ENCODE assay signal across 12 cellular contexts in the genomic region with DNA sequence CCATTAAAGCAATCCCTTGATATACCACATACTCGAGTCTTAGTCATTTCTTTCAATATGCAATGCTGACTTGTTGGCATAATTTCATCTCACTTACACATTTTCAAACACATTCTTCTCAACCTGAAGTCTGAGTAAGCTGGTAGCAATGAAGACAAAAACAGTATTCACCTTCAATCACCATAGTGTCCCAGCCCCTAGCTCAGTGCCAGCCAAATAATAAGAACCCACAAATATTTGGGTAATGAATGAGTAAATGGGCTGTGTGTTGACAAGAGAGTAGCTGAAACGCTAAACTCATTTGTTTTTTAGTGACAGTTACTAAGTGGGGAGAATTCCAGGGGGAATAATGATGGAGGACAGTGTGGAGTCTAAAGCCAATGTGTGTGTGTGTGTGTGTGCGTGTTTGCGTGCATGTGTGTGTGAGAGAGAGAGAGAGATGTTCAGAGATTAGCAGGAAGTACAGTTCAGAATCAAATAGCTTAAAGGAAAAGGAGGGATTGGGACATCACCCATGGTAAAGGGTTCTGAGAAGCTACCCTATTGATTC.
DNase-seq lines count a peak whose midpoint lies in the region; ATAC-seq, FAIRE-seq and TF ChIP-seq lines count a peak whose summit lies in the region.
"Had no signal": no experiment of that assay in that cellular context is flagged by ENCODE, and none has a peak within 500 bp of the region (broad histone marks: within the 10 kb centered on the region; RNA-seq: fewer than 3 reads in every experiment).

No MANE protein-coding gene starts in this region.

- no peak overlapping the region for H2AFZ ChIP-seq in astrocyte (ENCODE audit: low read depth, low read length)
- no peak overlapping the region for H2AFZ ChIP-seq in keratinocyte (ENCODE audit: control insufficient read depth, low read length)

- H3K9me3 ChIP-seq in astrocyte (ENCODE audit: insufficient read depth, low read depth, low read length) (no peaks in the 10 kb centered on the region), keratinocyte (ENCODE audit: control insufficient read depth, low read depth, low read length) (no peaks in the 10 kb centered on the region), tibial artery (no peaks in the 10 kb centered on the region)

- H3K4me1 ChIP-seq in astrocyte (ENCODE audit: insufficient read depth, low read length) (peaks cover 56% of the 10 kb centered on the region), keratinocyte (ENCODE audit: control insufficient read depth, extremely low read depth, insufficient read depth, low read length) (peaks cover 59% of the 10 kb centered on the region), tibial artery (peaks cover 0 to 11% (median 4%) of the 10 kb centered on the region in 4 donors)

- peaks cover 50% of the 10 kb centered on the region for H3K4me1 Mint-ChIP-seq in astrocyte (ENCODE audit: low read depth, unreplicated experiment)

- FAIRE-seq in astrocyte (lab: Jason Lieb, UNC) = peak; percentile 92
- peak; percentile 77 for FAIRE-seq in keratinocyte (lab: Jason Lieb, UNC)

- TF ChIP-seq CTCF in AG09309 (IDR thresholded peaks at IDR 0.05; ENCODE audit: control insufficient read depth, insufficient read depth, low read depth, low read length, missing control alignments) = no peak
- no peak for TF ChIP-seq CTCF in astrocyte (IDR thresholded peaks at IDR 0.05; ENCODE audit: insufficient read depth, low read depth, low read length)
- TF ChIP-seq CTCF in keratinocyte (optimal IDR thresholded peaks at IDR 0.05 in 1 of 3, IDR thresholded peaks at IDR 0.05 in 1 of 3, conservative IDR thresholded peaks at IDR 0.05 in 1 of 3; ENCODE audit: extremely low read depth in 1 of 3, insufficient read depth in 2 of 3, low read length in 3 of 3) = no peak
- no peak for TF ChIP-seq CTCF in tibial artery (IDR thresholded peaks at IDR 0.05)

- H3K27ac Mint-ChIP-seq in astrocyte (ENCODE audit: unreplicated experiment) = peak overlapping the region; percentile 96

- H3K36me3 ChIP-seq in astrocyte (ENCODE audit: insufficient read depth, low read length) (no peaks in the 10 kb centered on the region), keratinocyte (ENCODE audit: control insufficient read depth in 2 of 2, extremely low read depth in 1 of 2, insufficient read depth in 2 of 2, low read length in 2 of 2) (no peaks in the 10 kb centered on the region), tibial artery (no peaks in the 10 kb centered on the region)

- H3K27me3 Mint-ChIP-seq in astrocyte (ENCODE audit: low read depth, unreplicated experiment) = no peaks in the 10 kb centered on the region

- DNase-seq in AG09309 (ENCODE audit: low read depth) (peak; percentile 83), HS-5 (ENCODE audit: low read depth) (peak; percentile 94), astrocyte (ENCODE audit: low read depth) (peak; percentile 100), keratinocyte (ENCODE audit: low read depth, low spot score) (peak; percentile 96), NCI-H446 (lab: John Stamatoyannopoulos, UW) (no peak), NCI-H187 treated with DMSO at 0.1 percent for 48 hours (lab: John Stamatoyannopoulos, UW) (no peak), tibial artery (no peak)
- DNase-seq: activated gamma-delta T cell treated with Interleukin-2 at 50 U/mL for 16 hours; effector CD4-positive, alpha-beta T cell; naive thymus-derived CD4-positive, alpha-beta T cell; NCI-H2171 treated with DMSO at 0.1 percent for 48 hours had no signal

- dilution Hi-C loops in keratinocyte (cut with MboI; ENCODE audit: extremely low pct_ligation_motif_present, low sequenced_read_pairs) = no loop called here

- peak overlapping the region; percentile 27 for H3K4me3 Mint-ChIP-seq in astrocyte (ENCODE audit: unreplicated experiment)
- H3K4me3 Mint-ChIP-seq: naive thymus-derived CD4-positive, alpha-beta T cell had no signal

- ATAC-seq in activated CD4-positive, CD25-positive, alpha-beta regulatory T cell treated with anti-CD3 and anti-CD28 coated beads, Interleukin-2, amount 50 U/mL, for 24 hours = no peak
- ATAC-seq: naive thymus-derived CD4-positive, alpha-beta T cell had no signal

- no peaks in the 10 kb centered on the region for H3K9me1 ChIP-seq in keratinocyte (ENCODE audit: control insufficient read depth, extremely low read depth, insufficient read depth, low read length)

- H3K27me3 ChIP-seq in astrocyte (ENCODE audit: insufficient read depth, low read length) (no peaks in the 10 kb centered on the region), keratinocyte (ENCODE audit: control insufficient read depth, extremely low read depth, insufficient read depth, low read length) (no peaks in the 10 kb centered on the region), tibial artery (no peaks in the 10 kb centered on the region)

- H3K36me3 Mint-ChIP-seq in astrocyte (ENCODE audit: low read depth, unreplicated experiment) = no peaks in the 10 kb centered on the region
- H3K36me3 Mint-ChIP-seq: naive thymus-derived CD4-positive, alpha-beta T cell had no signal

- intact Hi-C loops in tibial artery (cut with DNase I; ENCODE audit: low total_unique reads) = loop anchor here (5.0 kb wide), 1 partner anchor 572 kb away; no protein-coding TSS in a partner anchor

- H3K9me3 Mint-ChIP-seq in astrocyte (ENCODE audit: unreplicated experiment) = no peaks in the 10 kb centered on the region

- peak overlapping the region; percentile 84 for H3K9ac ChIP-seq in astrocyte (ENCODE audit: low read length)
- peak overlapping the region; percentile 65 for H3K9ac ChIP-seq in keratinocyte (ENCODE audit: control insufficient read depth, extremely low read depth, insufficient read depth, low read length)

- H3K4me3 ChIP-seq in AG09309 (ENCODE audit: control insufficient read depth, low read depth, low read length) (no peak overlapping the region), astrocyte (ENCODE audit: insufficient read depth, low read depth, low read length) (no peak overlapping the region), keratinocyte (ENCODE audit: control insufficient read depth in 2 of 3, extremely low read depth in 1 of 3, insufficient read depth in 2 of 3, low read depth in 1 of 3, low read length in 3 of 3) (peak overlapping the region in 1 of 3 experiments; percentile 5), tibial artery (no peak overlapping the region)

- H3K27ac ChIP-seq in astrocyte (ENCODE audit: low read depth, low read length) (peak overlapping the region; percentile 95), keratinocyte (ENCODE audit: control insufficient read depth, insufficient read depth, low read length) (peak overlapping the region; percentile 90), tibial artery (no peak overlapping the region)

- H3K4me2 ChIP-seq in astrocyte (ENCODE audit: low read length) (peak overlapping the region; percentile 80), keratinocyte (ENCODE audit: control insufficient read depth, extremely low read depth, insufficient read depth, low read depth, low read length) (peak overlapping the region; percentile 45)

- no peaks in the 10 kb centered on the region for H4K20me1 ChIP-seq in astrocyte (ENCODE audit: insufficient read depth, low read length)
- H4K20me1 ChIP-seq in keratinocyte (ENCODE audit: control insufficient read depth, extremely low read depth, insufficient read depth, low read length) = no peaks in the 10 kb centered on the region

- peaks cover 5% of the 10 kb centered on the region for H3K79me2 ChIP-seq in astrocyte (ENCODE audit: insufficient read depth, low read length)
- H3K79me2 ChIP-seq in keratinocyte (ENCODE audit: control insufficient read depth, insufficient read depth, low read length) = no peaks in the 10 kb centered on the region

Comparison
In these comparisons a context has a peak if more than half of its experiments do, and no peak if none do; other contexts are left out.
1. DNase-seq: peak in AG09309 (single experiment), HS-5 (single experiment), astrocyte (single experiment) and keratinocyte (single experiment); none in NCI-H446 (0 of 2), NCI-H187 treated with DMSO at 0.1 percent for 48 hours (single experiment) and tibial artery (0 of 2).
2. H3K27ac ChIP-seq: peak in astrocyte (single experiment) and keratinocyte (single experiment); none in tibial artery (0 of 2).